Comparison of ENCODE assay signal across 19 cellular contexts in genomic region chr1:97834903-97835302, GRCh38.
DNase-seq lines count a peak whose midpoint lies in the region; ATAC-seq, FAIRE-seq and TF ChIP-seq lines count a peak whose summit lies in the region.
"Had no signal": no experiment of that assay in that cellular context is flagged by ENCODE, and none has a peak within 500 bp of the region (broad histone marks: within the 10 kb centered on the region; RNA-seq: fewer than 3 reads in every experiment).

No MANE protein-coding gene starts in this region.

- DNase-seq in D341Med (ENCODE audit: low spot score), result peak; percentile 33
- DNase-seq in LHCN-M2 (ENCODE audit: low read depth), result peak; percentile 5
- peak; percentile 59 for DNase-seq in NCI-H82 treated with DMSO at 0.1 percent for 48 hours (lab: John Stamatoyannopoulos, UW; ENCODE audit: unreplicated experiment)
- peak; percentile 3 for DNase-seq in bronchial epithelial cell (ENCODE audit: low read depth)
- DNase-seq in SKM-1 (lab: John Stamatoyannopoulos, UW; ENCODE audit: unreplicated experiment), result no peak
- no peak for DNase-seq in erythroblast (lab: John Stamatoyannopoulos, UW)
- DNase-seq in NCI-H1694 (lab: John Stamatoyannopoulos, UW), result no peak
- DNase-seq: AML-193; C1 segment of cervical spinal cord; CD8-positive, alpha-beta T cell; H7; KBM-7; NCI-H2081; NCI-H446; NCI-H526; PC-9; SIG-M5; T-helper 9 cell had no signal

- no peaks in the 10 kb centered on the region for H3K36me3 ChIP-seq in bronchial epithelial cell (ENCODE audit: control insufficient read depth, insufficient read depth, low read length)

- TF ChIP-seq POLR2A in erythroblast (IDR thresholded peaks at IDR 0.05; ENCODE audit: low read length), result no peak

- no peak for FAIRE-seq in bronchial epithelial cell (lab: Jason Lieb, UNC)

- no peak for ATAC-seq in GM18909 (IDR thresholded peaks at IDR 0.05; ENCODE audit: poor library complexity, unreplicated experiment)
- ATAC-seq: CD8-positive, alpha-beta T cell had no signal

- no peaks in the 10 kb centered on the region for H3K27me3 ChIP-seq in bronchial epithelial cell (ENCODE audit: control insufficient read depth, insufficient read depth, low read length)

- H3K4me3 ChIP-seq in bronchial epithelial cell (ENCODE audit: low read depth, low read length), result no peak overlapping the region
- H3K4me3 ChIP-seq: PC-9 had no signal

- no peak for TF ChIP-seq CTCF in bronchial epithelial cell (IDR thresholded peaks at IDR 0.05; ENCODE audit: insufficient read depth, low read length, severe bottlenecking)

Comparison
In these comparisons a context has a peak if more than half of its experiments do, and no peak if none do; other contexts are left out.
1. DNase-seq: peak in D341Med (single experiment), LHCN-M2 (single experiment), NCI-H82 treated with DMSO at 0.1 percent for 48 hours (single experiment) and bronchial epithelial cell (single experiment); none in SKM-1 (single experiment), erythroblast (0 of 2) and NCI-H1694 (single experiment).